12 cellular contexts compared by ENCODE assay signal in the genomic region with DNA sequence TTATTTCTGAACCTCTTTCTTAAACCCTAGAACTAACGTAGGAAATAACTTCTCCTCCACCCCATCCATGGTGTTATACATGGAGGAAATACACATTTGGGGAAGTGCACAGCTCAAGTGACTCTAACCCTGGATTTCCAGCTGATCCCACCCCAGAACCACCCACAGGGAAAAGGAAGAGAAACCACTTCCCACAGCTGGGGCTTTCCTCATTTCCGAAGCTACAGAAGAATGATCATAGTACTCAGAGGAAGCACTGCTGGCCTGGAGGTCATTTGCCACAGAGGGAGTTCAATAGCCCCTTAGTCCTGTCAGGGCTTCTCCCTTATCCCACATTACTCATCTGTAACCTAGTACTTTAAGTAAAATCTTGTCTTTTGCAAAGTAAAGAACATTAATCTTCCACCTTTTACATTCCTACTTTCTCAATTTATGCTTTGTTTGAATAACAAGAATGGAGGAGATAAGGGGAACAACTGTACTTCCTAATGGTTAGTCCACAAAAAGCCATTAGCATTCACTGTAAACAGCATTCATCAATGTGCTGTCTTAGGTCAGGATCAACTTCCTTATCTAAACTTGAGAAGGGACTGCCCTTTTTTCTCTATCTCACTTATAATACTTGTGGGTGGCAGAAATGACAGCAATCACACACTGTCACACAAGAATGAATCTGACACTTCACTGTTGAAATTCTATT.
A peak's percentile ranks its signal among the peaks of the same experiment; 100 is the strongest.
DNase-seq lines count a peak whose midpoint lies in the region; ATAC-seq and TF ChIP-seq lines count a peak whose summit lies in the region.
"Had no signal": no experiment of that assay in that cellular context is flagged by ENCODE, and none has a peak within 500 bp of the region (broad histone marks: within the 10 kb centered on the region; RNA-seq: fewer than 3 reads in every experiment).

No MANE protein-coding gene starts in this region.

- H3K4me3 Mint-ChIP-seq in activated naive CD4-positive, alpha-beta T cell treated with anti-CD3 and anti-CD28 coated beads, Interleukin-2, amount 50 U/mL, for 24 hours, result no peak overlapping the region
- H3K4me3 Mint-ChIP-seq: activated naive CD8-positive, alpha-beta T cell treated with anti-CD3 and anti-CD28 coated beads, Interleukin-2, amount 10 ng/mL, durations not matched to agents 7 days and 5 days had no signal

- peak; percentile 51 to 83 for ATAC-seq in upper lobe of left lung (ENCODE audit: low FRiP score in 2 of 2)
- no peak for ATAC-seq in activated CD4-positive, CD25-positive, alpha-beta regulatory T cell treated with anti-CD3 and anti-CD28 coated beads, Interleukin-2, amount 50 U/mL, for 24 hours

- WGBS in upper lobe of left lung, 2 donors, result 41 to 50% methylated on average over 2 of the region's 2 CpGs

- no peak for TF ChIP-seq EP300 in upper lobe of left lung (IDR thresholded peaks at IDR 0.05)

- TF ChIP-seq POLR2A in upper lobe of left lung (IDR thresholded peaks at IDR 0.05), result no peak

- H3K27me3 Mint-ChIP-seq in activated naive CD4-positive, alpha-beta T cell treated with anti-CD3 and anti-CD28 coated beads, Interleukin-2, amount 50 U/mL, for 24 hours, result no peaks in the 10 kb centered on the region

- DNase-seq in activated naive CD4-positive, alpha-beta T cell (lab: John Stamatoyannopoulos, UW), result no peak
- DNase-seq in MV-4-11 (lab: John Stamatoyannopoulos, UW), result peak; percentile 85
- peak in 1 of 2 donors; percentile 48 for DNase-seq in upper lobe of left lung
- no peak for DNase-seq in occipital lobe (lab: John Stamatoyannopoulos, UW)
- no peak for DNase-seq in activated CD4-positive, alpha-beta T cell treated with anti-CD3 and anti-CD28 coated beads, Interleukin-2, amount 50 U/mL, for 48 hours
- DNase-seq: activated naive CD8-positive, alpha-beta T cell treated with anti-CD3 and anti-CD28 coated beads, Interleukin-2, amount 10 ng/mL, durations not matched to agents 7 days and 5 days; foreskin melanocyte; KG1 had no signal

- peak overlapping the region; percentile 43 for H3K27ac Mint-ChIP-seq in activated naive CD4-positive, alpha-beta T cell treated with anti-CD3 and anti-CD28 coated beads, Interleukin-2, amount 50 U/mL, for 24 hours
- H3K27ac Mint-ChIP-seq: activated naive CD8-positive, alpha-beta T cell treated with anti-CD3 and anti-CD28 coated beads, Interleukin-2, amount 10 ng/mL, durations not matched to agents 7 days and 5 days had no signal

- TF ChIP-seq CTCF in upper lobe of left lung (IDR thresholded peaks at IDR 0.05), result no peak

- H3K4me1 Mint-ChIP-seq in activated naive CD4-positive, alpha-beta T cell treated with anti-CD3 and anti-CD28 coated beads, Interleukin-2, amount 50 U/mL, for 24 hours, result peaks cover 51% of the 10 kb centered on the region

- H3K36me3 ChIP-seq in upper lobe of left lung, result no peaks in the 10 kb centered on the region

- H3K27ac ChIP-seq in layer of hippocampus (ENCODE audit: low read depth, low read length) (peak overlapping the region; percentile 22), upper lobe of left lung (peak overlapping the region in 1 of 4 donors; percentile 11)

- H3K9me3 Mint-ChIP-seq in activated naive CD4-positive, alpha-beta T cell treated with anti-CD3 and anti-CD28 coated beads, Interleukin-2, amount 50 U/mL, for 24 hours, result no peaks in the 10 kb centered on the region
- H3K9me3 Mint-ChIP-seq: activated naive CD8-positive, alpha-beta T cell treated with anti-CD3 and anti-CD28 coated beads, Interleukin-2, amount 10 ng/mL, durations not matched to agents 7 days and 5 days had no signal

- no peak overlapping the region for H3K4me3 ChIP-seq in upper lobe of left lung
- H3K4me3 ChIP-seq: skin epidermis had no signal

- peaks cover 1% of the 10 kb centered on the region for H3K36me3 Mint-ChIP-seq in activated naive CD4-positive, alpha-beta T cell treated with anti-CD3 and anti-CD28 coated beads, Interleukin-2, amount 50 U/mL, for 24 hours

- H3K4me1 ChIP-seq in upper lobe of left lung, result peaks cover 0 to 4% (median 0%) of the 10 kb centered on the region in 4 donors

- H3K9me3 ChIP-seq in upper lobe of left lung, result no peaks in the 10 kb centered on the region

- H3K27me3 ChIP-seq in layer of hippocampus (ENCODE audit: control insufficient read depth, insufficient read depth, low read length) (no peaks in the 10 kb centered on the region), upper lobe of left lung (no peaks in the 10 kb centered on the region)

Comparison
In these comparisons a context has a peak if more than half of its experiments do, and no peak if none do; other contexts are left out.
1. ATAC-seq: peak in upper lobe of left lung (2 of 2); none in activated CD4-positive, CD25-positive, alpha-beta regulatory T cell treated with anti-CD3 and anti-CD28 coated beads, Interleukin-2, amount 50 U/mL, for 24 hours (0 of 2).